Comparison of ENCODE assay signal across 1 cellular context in genomic region chr9:34646211-34647083, GRCh38.
TF ChIP-seq lines count a peak whose summit lies in the region.

TSS of gene GALT (plus strand) at chr9:34646675. CDS start at chr9:34646705, 30 bp downstream.

TF ChIP-seq in GM12878, 131 proteins besides CTCF, POLR2A, EP300 and RAD21 (continued from another document and continues in another):
- TF ChIP-seq, protein P1, sequence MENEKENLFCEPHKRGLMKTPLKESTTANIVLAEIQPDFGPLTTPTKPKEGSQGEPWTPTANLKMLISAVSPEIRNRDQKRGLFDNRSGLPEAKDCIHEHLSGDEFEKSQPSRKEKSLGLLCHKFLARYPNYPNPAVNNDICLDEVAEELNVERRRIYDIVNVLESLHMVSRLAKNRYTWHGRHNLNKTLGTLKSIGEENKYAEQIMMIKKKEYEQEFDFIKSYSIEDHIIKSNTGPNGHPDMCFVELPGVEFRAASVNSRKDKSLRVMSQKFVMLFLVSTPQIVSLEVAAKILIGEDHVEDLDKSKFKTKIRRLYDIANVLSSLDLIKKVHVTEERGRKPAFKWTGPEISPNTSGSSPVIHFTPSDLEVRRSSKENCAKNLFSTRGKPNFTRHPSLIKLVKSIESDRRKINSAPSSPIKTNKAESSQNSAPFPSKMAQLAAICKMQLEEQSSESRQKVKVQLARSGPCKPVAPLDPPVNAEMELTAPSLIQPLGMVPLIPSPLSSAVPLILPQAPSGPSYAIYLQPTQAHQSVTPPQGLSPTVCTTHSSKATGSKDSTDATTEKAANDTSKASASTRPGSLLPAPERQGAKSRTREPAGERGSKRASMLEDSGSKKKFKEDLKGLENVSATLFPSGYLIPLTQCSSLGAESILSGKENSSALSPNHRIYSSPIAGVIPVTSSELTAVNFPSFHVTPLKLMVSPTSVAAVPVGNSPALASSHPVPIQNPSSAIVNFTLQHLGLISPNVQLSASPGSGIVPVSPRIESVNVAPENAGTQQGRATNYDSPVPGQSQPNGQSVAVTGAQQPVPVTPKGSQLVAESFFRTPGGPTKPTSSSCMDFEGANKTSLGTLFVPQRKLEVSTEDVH (IDR thresholded peaks at IDR 0.05; ENCODE audit: low read depth, partially characterized antibody): no peak
- TF ChIP-seq ZBED1 (IDR thresholded peaks at IDR 0.05; ENCODE audit: borderline replicate concordance) (no peak), SMARCA5 (IDR thresholded peaks at IDR 0.05) (peak; percentile 68), CHD1 (IDR thresholded peaks at IDR 0.05; ENCODE audit: low read depth, low read length) (no peak), SUPT20H (IDR thresholded peaks at IDR 0.05; ENCODE audit: borderline replicate concordance, control insufficient read depth, low read depth, low read length) (no peak), TARDBP (IDR thresholded peaks at IDR 0.05; ENCODE audit: borderline replicate concordance) (no peak), STAT1 (conservative IDR thresholded peaks at IDR 0.05) (no peak), BACH1 (IDR thresholded peaks at IDR 0.05; ENCODE audit: borderline replicate concordance) (no peak), HDAC2 (IDR thresholded peaks at IDR 0.05) (no peak), DPF2 (IDR thresholded peaks at IDR 0.05) (peak; percentile 31), WRNIP1 (IDR thresholded peaks at IDR 0.05; ENCODE audit: borderline replicate concordance, low read depth, low read length) (no peak), ATF3 (IDR thresholded peaks at IDR 0.05; ENCODE audit: borderline replicate concordance, extremely low read depth, low read depth, low read length) (peak; percentile 90), NR2C1 (IDR thresholded peaks at IDR 0.05) (0 out of 2 replicates have a peak, but pooled peaks have one; percentile 32), MYB (IDR thresholded peaks at IDR 0.05; ENCODE audit: borderline replicate concordance, low read depth, low read length) (no peak), EGR1 (IDR thresholded peaks at IDR 0.05; ENCODE audit: borderline replicate concordance in 1 of 2, low read depth in 2 of 2, low read length in 2 of 2) (no peak), EED (IDR thresholded peaks at IDR 0.05; ENCODE audit: low read depth) (peak; percentile 58), SPI1 (IDR thresholded peaks at IDR 0.05; ENCODE audit: borderline replicate concordance, insufficient read depth, low read depth, low read length) (no peak), NFXL1 (IDR thresholded peaks at IDR 0.05; ENCODE audit: borderline replicate concordance) (no peak), GABPA (IDR thresholded peaks at IDR 0.05; ENCODE audit: low read depth) (no peak), CREM (IDR thresholded peaks at IDR 0.05; ENCODE audit: low read depth) (no peak; the same call in 1 of the 2 replicates), JUND (IDR thresholded peaks at IDR 0.05; ENCODE audit: low read depth, low read length) (peak; percentile 65; the same call in 1 of the 2 replicates), ZBTB33 (IDR thresholded peaks at IDR 0.05) (no peak), ZSCAN29 (IDR thresholded peaks at IDR 0.05) (no peak), YY1 (IDR thresholded peaks at IDR 0.05; ENCODE audit: low read depth, low read length) (peak; percentile 85), ASH2L (IDR thresholded peaks at IDR 0.05; ENCODE audit: borderline replicate concordance, low read depth) (peak; percentile 76; the same call in 1 of the 2 replicates), HCFC1 (IDR thresholded peaks at IDR 0.05; ENCODE audit: low read length) (no peak; the same call in 1 of the 2 replicates), MTA2 (IDR thresholded peaks at IDR 0.05; ENCODE audit: low read depth) (0 out of 2 replicates have a peak, but pooled peaks have one; percentile 17), RFX5 (IDR thresholded peaks at IDR 0.05; ENCODE audit: low read depth, low read length) (no peak), MXI1 (IDR thresholded peaks at IDR 0.05; ENCODE audit: low read depth, low read length) (peak; percentile 80), SKIL (IDR thresholded peaks at IDR 0.05; ENCODE audit: low read depth, poor library complexity, severe bottlenecking) (no peak), HDGF (IDR thresholded peaks at IDR 0.05) (peak; percentile 53; the same call in 1 of the 2 replicates), YBX1 (IDR thresholded peaks at IDR 0.05) (no peak), RELA (IDR thresholded peaks at IDR 0.05; ENCODE audit: borderline replicate concordance, partially characterized antibody) (peak; percentile 68), PML (IDR thresholded peaks at IDR 0.05; ENCODE audit: low read length) (no peak), SREBF2 (IDR thresholded peaks at IDR 0.05; ENCODE audit: low read length) (no peak), CBX3 (IDR thresholded peaks at IDR 0.05; ENCODE audit: borderline replicate concordance, low read depth) (no peak), KAT2A (conservative IDR thresholded peaks at IDR 0.05; ENCODE audit: control insufficient read depth, low read depth, low read length) (no peak), ZBTB4 (CRISPR knock-in tag; IDR thresholded peaks at IDR 0.05) (no peak), ZNF217 (IDR thresholded peaks at IDR 0.05) (no peak), FOXK2 (IDR thresholded peaks at IDR 0.05) (peak; percentile 68), POU2F2 (IDR thresholded peaks at IDR 0.05; ENCODE audit: borderline replicate concordance, low read depth, low read length) (0 out of 3 replicates have a peak, but pooled peaks have one; percentile 37), BRCA1 (IDR thresholded peaks at IDR 0.05; ENCODE audit: low read depth, low read length) (no peak), SMAD5 (IDR thresholded peaks at IDR 0.05; ENCODE audit: low read depth) (no peak)
- TF ChIP-seq, protein P2, sequence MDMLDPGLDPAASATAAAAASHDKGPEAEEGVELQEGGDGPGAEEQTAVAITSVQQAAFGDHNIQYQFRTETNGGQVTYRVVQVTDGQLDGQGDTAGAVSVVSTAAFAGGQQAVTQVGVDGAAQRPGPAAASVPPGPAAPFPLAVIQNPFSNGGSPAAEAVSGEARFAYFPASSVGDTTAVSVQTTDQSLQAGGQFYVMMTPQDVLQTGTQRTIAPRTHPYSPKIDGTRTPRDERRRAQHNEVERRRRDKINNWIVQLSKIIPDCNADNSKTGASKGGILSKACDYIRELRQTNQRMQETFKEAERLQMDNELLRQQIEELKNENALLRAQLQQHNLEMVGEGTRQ (IDR thresholded peaks at IDR 0.05; ENCODE audit: borderline replicate concordance, low read depth, low read length): peak; percentile 94
- TF ChIP-seq, protein P3, sequence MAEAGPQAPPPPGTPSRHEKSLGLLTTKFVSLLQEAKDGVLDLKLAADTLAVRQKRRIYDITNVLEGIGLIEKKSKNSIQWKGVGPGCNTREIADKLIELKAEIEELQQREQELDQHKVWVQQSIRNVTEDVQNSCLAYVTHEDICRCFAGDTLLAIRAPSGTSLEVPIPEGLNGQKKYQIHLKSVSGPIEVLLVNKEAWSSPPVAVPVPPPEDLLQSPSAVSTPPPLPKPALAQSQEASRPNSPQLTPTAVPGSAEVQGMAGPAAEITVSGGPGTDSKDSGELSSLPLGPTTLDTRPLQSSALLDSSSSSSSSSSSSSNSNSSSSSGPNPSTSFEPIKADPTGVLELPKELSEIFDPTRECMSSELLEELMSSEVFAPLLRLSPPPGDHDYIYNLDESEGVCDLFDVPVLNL (IDR thresholded peaks at IDR 0.05; ENCODE audit: low read depth, low read length): no peak
- TF ChIP-seq, protein P4, sequence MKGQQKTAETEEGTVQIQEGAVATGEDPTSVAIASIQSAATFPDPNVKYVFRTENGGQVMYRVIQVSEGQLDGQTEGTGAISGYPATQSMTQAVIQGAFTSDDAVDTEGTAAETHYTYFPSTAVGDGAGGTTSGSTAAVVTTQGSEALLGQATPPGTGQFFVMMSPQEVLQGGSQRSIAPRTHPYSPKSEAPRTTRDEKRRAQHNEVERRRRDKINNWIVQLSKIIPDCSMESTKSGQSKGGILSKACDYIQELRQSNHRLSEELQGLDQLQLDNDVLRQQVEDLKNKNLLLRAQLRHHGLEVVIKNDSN (IDR thresholded peaks at IDR 0.05; ENCODE audit: borderline replicate concordance, extremely low read length, insufficient read depth, low read depth, low read length): peak; percentile 99
- TF ChIP-seq, protein P5, sequence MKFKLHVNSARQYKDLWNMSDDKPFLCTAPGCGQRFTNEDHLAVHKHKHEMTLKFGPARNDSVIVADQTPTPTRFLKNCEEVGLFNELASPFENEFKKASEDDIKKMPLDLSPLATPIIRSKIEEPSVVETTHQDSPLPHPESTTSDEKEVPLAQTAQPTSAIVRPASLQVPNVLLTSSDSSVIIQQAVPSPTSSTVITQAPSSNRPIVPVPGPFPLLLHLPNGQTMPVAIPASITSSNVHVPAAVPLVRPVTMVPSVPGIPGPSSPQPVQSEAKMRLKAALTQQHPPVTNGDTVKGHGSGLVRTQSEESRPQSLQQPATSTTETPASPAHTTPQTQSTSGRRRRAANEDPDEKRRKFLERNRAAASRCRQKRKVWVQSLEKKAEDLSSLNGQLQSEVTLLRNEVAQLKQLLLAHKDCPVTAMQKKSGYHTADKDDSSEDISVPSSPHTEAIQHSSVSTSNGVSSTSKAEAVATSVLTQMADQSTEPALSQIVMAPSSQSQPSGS (IDR thresholded peaks at IDR 0.05; ENCODE audit: low read length): no peak
- TF ChIP-seq, protein P6, sequence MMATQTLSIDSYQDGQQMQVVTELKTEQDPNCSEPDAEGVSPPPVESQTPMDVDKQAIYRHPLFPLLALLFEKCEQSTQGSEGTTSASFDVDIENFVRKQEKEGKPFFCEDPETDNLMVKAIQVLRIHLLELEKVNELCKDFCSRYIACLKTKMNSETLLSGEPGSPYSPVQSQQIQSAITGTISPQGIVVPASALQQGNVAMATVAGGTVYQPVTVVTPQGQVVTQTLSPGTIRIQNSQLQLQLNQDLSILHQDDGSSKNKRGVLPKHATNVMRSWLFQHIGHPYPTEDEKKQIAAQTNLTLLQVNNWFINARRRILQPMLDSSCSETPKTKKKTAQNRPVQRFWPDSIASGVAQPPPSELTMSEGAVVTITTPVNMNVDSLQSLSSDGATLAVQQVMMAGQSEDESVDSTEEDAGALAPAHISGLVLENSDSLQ (IDR thresholded peaks at IDR 0.05): peak; percentile 83
